ENCODE assay signal across 8 cellular contexts in the genomic region with DNA sequence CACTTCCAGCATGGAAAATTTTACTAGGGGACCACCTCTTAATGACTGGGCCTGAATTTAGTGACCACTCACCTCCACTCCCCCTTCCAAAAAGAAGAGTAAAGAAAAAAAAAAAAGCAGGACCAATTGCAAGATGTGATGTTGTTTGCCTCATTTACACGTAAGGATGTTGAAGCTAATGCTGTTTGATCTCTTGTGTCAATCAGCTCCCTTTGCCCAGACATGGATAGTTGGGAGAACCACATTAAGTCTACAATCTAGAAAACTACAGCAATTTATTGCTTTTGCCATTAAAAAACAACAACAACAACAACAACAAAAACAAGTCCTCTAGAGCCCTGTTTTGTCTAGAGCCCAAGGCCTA. TPM values are rescaled to one million over a fixed set of nuclear protein-coding genes. Genes with fewer than 3 reads are reported as not detected.
A peak's percentile ranks its signal among the peaks of the same experiment; 100 is the strongest.
DNase-seq lines count a peak whose midpoint lies in the region; ATAC-seq and TF ChIP-seq lines count a peak whose summit lies in the region.

No MANE protein-coding gene starts in this region.

- peak overlapping the region; percentile 54 for H3K4me3 Mint-ChIP-seq in activated T-helper 17 cell treated with anti-CD3 and anti-CD28 coated beads, Interleukin-2, amount 50 U/mL, for 72 hours
- no peak overlapping the region for H3K4me3 Mint-ChIP-seq in CD8-positive, alpha-beta T cell

- H2AFZ ChIP-seq in OCI-LY7 (ENCODE audit: low read length), result no peak overlapping the region

- WGBS in gastroesophageal sphincter (ENCODE audit: low coverage in 1 of 2), 2 donors, result 13 to 24% methylated on average over 1 of the region's 1 CpG

- peak overlapping the region; percentile 96 for H3K27ac Mint-ChIP-seq in activated T-helper 17 cell treated with anti-CD3 and anti-CD28 coated beads, Interleukin-2, amount 50 U/mL, for 72 hours
- H3K27ac Mint-ChIP-seq in CD8-positive, alpha-beta T cell, result no peak overlapping the region

- no peaks in the 10 kb centered on the region for H3K9me3 Mint-ChIP-seq in activated T-helper 17 cell treated with anti-CD3 and anti-CD28 coated beads, Interleukin-2, amount 50 U/mL, for 72 hours
- H3K9me3 Mint-ChIP-seq in CD8-positive, alpha-beta T cell, result no peaks in the 10 kb centered on the region

- peaks cover 23% of the 10 kb centered on the region for H3K4me1 Mint-ChIP-seq in activated T-helper 17 cell treated with anti-CD3 and anti-CD28 coated beads, Interleukin-2, amount 50 U/mL, for 72 hours
- H3K4me1 Mint-ChIP-seq in CD8-positive, alpha-beta T cell (ENCODE audit: low read depth), result no peaks in the 10 kb centered on the region

- POLR2A ChIA-PET in OCI-LY7 (lab: Charles Lee), result no interaction called here
- POLR2A ChIA-PET in CD8-positive, alpha-beta T cell (lab: Charles Lee), result interaction anchor here (0.6 kb wide), 1 partner anchor 11 kb away, joined by 4 read pairs; a partner anchor contains a TSS

- no peaks in the 10 kb centered on the region for H3K79me2 ChIP-seq in OCI-LY7 (ENCODE audit: insufficient read depth, low read depth, low read length)

- H3K4me3 ChIP-seq in HFF-Myc (replicated peaks; ENCODE audit: low read depth, low read length) (peak overlapping the region; percentile 49; the same call in 1 of the 2 replicates), gastroesophageal sphincter (peak overlapping the region in 1 of 2 donors; percentile 22), skeletal muscle tissue (ENCODE audit: low read length in 3 of 3) (no peak overlapping the region), OCI-LY7 (ENCODE audit: low read depth, low read length, poor library complexity, severe bottlenecking) (no peak overlapping the region)
- no peak overlapping the region for H3K4me3 ChIP-seq in CD8-positive, alpha-beta T cell (ENCODE audit: low read depth, low read length)

- no peaks in the 10 kb centered on the region for H3K9me2 ChIP-seq in OCI-LY7 (ENCODE audit: insufficient read depth, low read length)

- CTCF ChIA-PET in OCI-LY7 (lab: Charles Lee; ENCODE audit: unreplicated experiment), result no interaction called here
- CTCF ChIA-PET in CD8-positive, alpha-beta T cell (lab: Charles Lee), result no interaction called here

- no TSS peak for BruUV-seq in OCI-LY7 (replicated peaks; lab: Mats Ljungman, UMichigan)

- H3K36me3 ChIP-seq in gastroesophageal sphincter (no peaks in the 10 kb centered on the region), skeletal muscle tissue (ENCODE audit: control insufficient read depth in 3 of 3, insufficient read depth in 3 of 3, low read length in 3 of 3) (no peaks in the 10 kb centered on the region), OCI-LY7 (ENCODE audit: insufficient read depth, low read length) (no peaks in the 10 kb centered on the region)
- no peaks in the 10 kb centered on the region for H3K36me3 ChIP-seq in CD8-positive, alpha-beta T cell (ENCODE audit: insufficient read depth, low read length)

- TF ChIP-seq POLR2A in gastroesophageal sphincter (IDR thresholded peaks at IDR 0.05), result no peak

- TF ChIP-seq CTCF in HFF-Myc (IDR thresholded peaks at IDR 0.05; ENCODE audit: low read depth, low read length, missing control alignments) (no peak), gastroesophageal sphincter (IDR thresholded peaks at IDR 0.05) (no peak), OCI-LY7 (conservative IDR thresholded peaks at IDR 0.05; ENCODE audit: low read length) (no peak)
- TF ChIP-seq CTCF in CD8-positive, alpha-beta T cell (IDR thresholded peaks at IDR 0.05), result no peak

- peaks cover 6% of the 10 kb centered on the region for H3K36me3 Mint-ChIP-seq in activated T-helper 17 cell treated with anti-CD3 and anti-CD28 coated beads, Interleukin-2, amount 50 U/mL, for 72 hours (ENCODE audit: low read depth)
- H3K36me3 Mint-ChIP-seq in CD8-positive, alpha-beta T cell, result no peaks in the 10 kb centered on the region

- no peaks in the 10 kb centered on the region for H4K20me1 ChIP-seq in OCI-LY7 (ENCODE audit: insufficient read depth, low read length)

- no peak for TF ChIP-seq EP300 in gastroesophageal sphincter (IDR thresholded peaks at IDR 0.05)

- H3K9me3 ChIP-seq in gastroesophageal sphincter (no peaks in the 10 kb centered on the region), skeletal muscle tissue (ENCODE audit: control insufficient read depth in 3 of 3, low read length in 3 of 3) (no peaks in the 10 kb centered on the region), OCI-LY7 (ENCODE audit: low read length) (no peaks in the 10 kb centered on the region)
- H3K9me3 ChIP-seq in CD8-positive, alpha-beta T cell (ENCODE audit: low read length), result no peaks in the 10 kb centered on the region

- ATAC-seq in activated T-helper 17 cell treated with anti-CD3 and anti-CD28 coated beads, Interleukin-2, amount 50 U/mL, for 72 hours (replicated peaks), result no peak
- no peak for ATAC-seq in gastroesophageal sphincter
- no peak for ATAC-seq in CD8-positive, alpha-beta T cell

- H3K27me3 Mint-ChIP-seq in activated T-helper 17 cell treated with anti-CD3 and anti-CD28 coated beads, Interleukin-2, amount 50 U/mL, for 72 hours, result no peaks in the 10 kb centered on the region
- no peaks in the 10 kb centered on the region for H3K27me3 Mint-ChIP-seq in CD8-positive, alpha-beta T cell (ENCODE audit: low read depth)

- peaks cover 15 to 83% (median 33%) of the 10 kb centered on the region in 3 donors for H3K4me1 ChIP-seq in gastroesophageal sphincter
- peaks cover 7 to 26% (median 8%) of the 10 kb centered on the region in 3 donors for H3K4me1 ChIP-seq in skeletal muscle tissue (ENCODE audit: control insufficient read depth in 3 of 3, insufficient read depth in 3 of 3, low read length in 3 of 3)
- H3K4me1 ChIP-seq in OCI-LY7 (ENCODE audit: insufficient read depth, low read length, poor library complexity, severe bottlenecking), result no peaks in the 10 kb centered on the region
- no peaks in the 10 kb centered on the region for H3K4me1 ChIP-seq in CD8-positive, alpha-beta T cell (ENCODE audit: insufficient read depth, low read length)

- DNase-seq in HFF-Myc (ENCODE audit: extremely low read depth, low read depth), result no peak
- DNase-seq in OCI-LY7 (ENCODE audit: low spot score), result no peak
- DNase-seq in CD8-positive, alpha-beta T cell, result no peak
- DNase-seq in activated gamma-delta T cell treated with Interleukin-2 at 50 U/mL for 16 hours, result no peak
- DNase-seq in NCI-H2171 treated with DMSO at 0.1 percent for 48 hours (lab: John Stamatoyannopoulos, UW), result no peak

- H3K27ac ChIP-seq in gastroesophageal sphincter, result peak overlapping the region; percentile 99 to 100 (median 100)
- peak overlapping the region; percentile 79 for H3K27ac ChIP-seq in skeletal muscle tissue (ENCODE audit: low read depth, low read length)
- no peak overlapping the region for H3K27ac ChIP-seq in OCI-LY7 (ENCODE audit: low read depth, low read length, poor library complexity, severe bottlenecking)
- no peak overlapping the region for H3K27ac ChIP-seq in CD8-positive, alpha-beta T cell (ENCODE audit: low read depth, low read length)

- H3K27me3 ChIP-seq in gastroesophageal sphincter (no peaks in the 10 kb centered on the region), skeletal muscle tissue (ENCODE audit: control insufficient read depth in 3 of 3, insufficient read depth in 3 of 3, low read length in 3 of 3) (no peaks in the 10 kb centered on the region)
- H3K27me3 ChIP-seq in CD8-positive, alpha-beta T cell (ENCODE audit: insufficient read depth, low read length), result no peaks in the 10 kb centered on the region

- intact Hi-C loops in OCI-LY7 (cut with micrococcal nuclease; ENCODE audit: unreplicated experiment), result no loop called here
- intact Hi-C loops in CD8-positive, alpha-beta T cell (cut with DNase I, micrococcal nuclease), result no loop called here

- no peak overlapping the region for H3K9ac ChIP-seq in skeletal muscle tissue (ENCODE audit: low read depth in 1 of 3, low read length in 3 of 3)

- H3K4me2 ChIP-seq in OCI-LY7 (ENCODE audit: low read length), result no peak overlapping the region

RNA-seq across cellular contexts. Expression of a gene that starts 11.0 kb away (rescaled TPM):
- total RNA-seq in activated T-helper 17 cell treated with anti-CD3 and anti-CD28 coated beads, Interleukin-2, amount 50 U/mL, for 72 hours, result 10 to 100 TPM; 42.9 to 45.8 TPM
- total RNA-seq in gastroesophageal sphincter (1,000 to 10,000 TPM; 1,820 to 3,515 (median 2,996) TPM), skeletal muscle tissue (104 TPM), OCI-LY7 (2022) (58.1 and 61.2 TPM in 2 replicates)
- total RNA-seq in OCI-LY7 (2014; rRNA removed; shearing (Covaris generic)), result 25.5 and 28.0 TPM in 2 replicates
- total RNA-seq in CD8-positive, alpha-beta T cell, result 10 to 100 TPM; 40.5 to 42.9 TPM

RNA-seq across cellular contexts. Expression of a gene that starts 27.7 kb away (rescaled TPM):
- total RNA-seq in activated T-helper 17 cell treated with anti-CD3 and anti-CD28 coated beads, Interleukin-2, amount 50 U/mL, for 72 hours, result under 1 TPM; 0.48 to 0.58 TPM
- total RNA-seq in gastroesophageal sphincter (1 to 10 TPM; 2.0 to 5.9 (median 5.0) TPM), skeletal muscle tissue (1.0 TPM), OCI-LY7 (2022) (not detected in 2 replicates)
- total RNA-seq in OCI-LY7 (2014; rRNA removed; shearing (Covaris generic)), result not detected in 2 replicates
- under 1 TPM; 0.14 to 0.31 TPM for total RNA-seq in CD8-positive, alpha-beta T cell

Comparison
In these comparisons a context has a peak if more than half of its experiments do, and no peak if none do; other contexts are left out.
1. H3K27ac ChIP-seq: peak in gastroesophageal sphincter (4 of 4) and skeletal muscle tissue (single experiment); none in OCI-LY7 (single experiment) and CD8-positive, alpha-beta T cell (single experiment).
2. RNA of a gene that starts 11.0 kb away (total RNA-seq): 1,820 to 3,515 TPM in gastroesophageal sphincter; 104 TPM in skeletal muscle tissue (single experiment), 25.5 to 61.2 TPM in OCI-LY7, 42.9 to 45.8 TPM in activated T-helper 17 cell treated with anti-CD3 and anti-CD28 coated beads, Interleukin-2, amount 50 U/mL, for 72 hours and 40.5 to 42.9 TPM in CD8-positive, alpha-beta T cell; every median in the first group is over 10 times any median in the second.